In the genomic region with DNA sequence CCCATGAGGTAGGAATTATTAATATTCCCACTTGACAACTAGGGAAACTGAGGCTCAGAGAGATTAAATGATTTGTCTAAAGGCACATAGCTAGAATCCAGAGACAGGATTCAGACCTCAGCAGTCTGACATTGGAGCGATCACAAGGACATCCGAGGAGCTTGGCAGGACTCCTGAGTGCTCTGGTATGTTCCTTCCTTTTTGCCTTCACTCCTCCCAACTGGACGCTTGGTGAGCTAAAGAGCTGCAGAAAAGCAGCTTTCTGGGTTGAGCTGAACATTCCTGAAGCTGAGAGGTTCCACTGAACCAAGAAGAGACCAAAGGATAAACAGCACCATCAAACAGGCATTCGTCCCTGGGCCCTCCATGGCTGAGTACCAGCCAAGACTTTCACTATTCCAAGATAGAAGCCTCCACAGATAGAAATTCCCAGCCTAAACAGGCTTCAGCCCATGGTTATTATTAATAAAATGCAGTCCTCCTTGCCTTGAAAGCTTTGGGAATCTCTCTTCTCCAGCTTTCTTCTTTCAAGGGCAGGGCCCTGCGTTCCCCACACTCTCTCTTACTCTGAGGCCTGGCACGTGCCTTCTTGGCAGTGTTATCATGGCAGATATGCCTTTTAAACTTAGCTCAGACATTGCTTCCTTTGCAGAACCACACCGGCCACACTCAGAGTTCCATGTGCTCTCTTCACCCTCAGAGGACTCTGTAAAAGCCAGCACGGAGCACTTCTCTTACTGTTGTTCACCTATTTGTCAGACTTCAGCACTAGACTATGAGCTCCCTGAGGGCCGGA, we compare ENCODE assay signal across 14 cellular contexts.
DNase-seq lines count a peak whose midpoint lies in the region; ATAC-seq and TF ChIP-seq lines count a peak whose summit lies in the region.
"Had no signal": no experiment of that assay in that cellular context is flagged by ENCODE, and none has a peak within 500 bp of the region (broad histone marks: within the 10 kb centered on the region; RNA-seq: fewer than 3 reads in every experiment).

No MANE protein-coding gene starts in this region.

- peak overlapping the region; percentile 75 to 87 for H3K27ac Mint-ChIP-seq in natural killer cell treated with Interleukin-12 subunit alpha and Interleukin-12 subunit beta and Interleukin-15 and Interleukin-18, amount 100 ng/mL, for 72 hours
- H3K27ac Mint-ChIP-seq in natural killer cell (no peak overlapping the region), H9 (no peak overlapping the region)

- no peak overlapping the region for H3K23ac ChIP-seq in H9 (ENCODE audit: insufficient read length, low read depth, low read length)

- H3K18ac ChIP-seq in H9 (ENCODE audit: insufficient read length, low read depth, low read length): no peak overlapping the region

- no peaks in the 10 kb centered on the region for H3K36me3 ChIP-seq in ovary
- H3K36me3 ChIP-seq in aorta (ENCODE audit: control insufficient read depth in 1 of 2, insufficient read depth in 2 of 2, low read length in 1 of 2): no peaks in the 10 kb centered on the region

- no peak overlapping the region for H2AFZ ChIP-seq in H9 (ENCODE audit: low read length)

- H2AK5ac ChIP-seq in H9 (ENCODE audit: insufficient read length, low read length): no peak overlapping the region

- H3K4me1 Mint-ChIP-seq in natural killer cell treated with Interleukin-12 subunit alpha and Interleukin-12 subunit beta and Interleukin-15 and Interleukin-18, amount 100 ng/mL, for 72 hours (ENCODE audit: low read depth in 2 of 2): peaks cover 15 to 20% of the 10 kb centered on the region in 2 donors
- H3K4me1 Mint-ChIP-seq in natural killer cell (peaks cover 0 to 4% of the 10 kb centered on the region in 2 donors), H9 (peaks cover 6 to 8% of the 10 kb centered on the region in 2 experiments)

- H3K79me2 ChIP-seq in H9 (ENCODE audit: insufficient read depth, low read length): no peaks in the 10 kb centered on the region

- H4K91ac ChIP-seq in H9 (ENCODE audit: insufficient read length, low read depth, low read length): no peak overlapping the region

- H3K9ac ChIP-seq in H9 (ENCODE audit: extremely low read depth, insufficient read length, low read length): no peak overlapping the region

- H3K4me1 ChIP-seq in foreskin keratinocyte: peaks cover 12% of the 10 kb centered on the region
- H3K4me1 ChIP-seq in ovary (ENCODE audit: insufficient read depth): peaks cover 9% of the 10 kb centered on the region
- peaks cover 0 to 2% of the 10 kb centered on the region in 2 donors for H3K4me1 ChIP-seq in aorta (ENCODE audit: control insufficient read depth in 1 of 2, insufficient read depth in 2 of 2, low read length in 2 of 2)
- no peaks in the 10 kb centered on the region for H3K4me1 ChIP-seq in H9 (ENCODE audit: insufficient read depth, low read length)

- H3K23me2 ChIP-seq in H9 (ENCODE audit: insufficient read length, low read depth, low read length, poor library complexity, severe bottlenecking): no peaks in the 10 kb centered on the region

- no peak overlapping the region for H3K4me3 ChIP-seq in ovary
- no peak overlapping the region for H3K4me3 ChIP-seq in aorta (ENCODE audit: low read length in 2 of 2)

- H2BK20ac ChIP-seq in H9 (ENCODE audit: low read depth, low read length, poor library complexity, severe bottlenecking): no peak overlapping the region

- H3K79me1 ChIP-seq in H9 (ENCODE audit: insufficient read depth, low read depth, low read length, poor library complexity, severe bottlenecking): no peaks in the 10 kb centered on the region

- H2BK12ac ChIP-seq in H9 (ENCODE audit: insufficient read length, low read depth, low read length): no peak overlapping the region

- TF ChIP-seq POLR2A in ovary (IDR thresholded peaks at IDR 0.05): no peak

- H3K4me2 ChIP-seq in H9 (ENCODE audit: insufficient read depth, insufficient read length, low read length): no peak overlapping the region

- no peak for ATAC-seq in natural killer cell treated with Interleukin-12 subunit alpha and Interleukin-12 subunit beta and Interleukin-15 and Interleukin-18, amount 100 ng/mL, for 72 hours
- ATAC-seq in natural killer cell (no peak), foreskin keratinocyte (no peak), aorta (ENCODE audit: low FRiP score) (peak; percentile 82)

- H3K27me3 Mint-ChIP-seq in natural killer cell treated with Interleukin-12 subunit alpha and Interleukin-12 subunit beta and Interleukin-15 and Interleukin-18, amount 100 ng/mL, for 72 hours: peaks cover 0 to 2% of the 10 kb centered on the region in 2 donors
- peaks cover 0 to 8% of the 10 kb centered on the region in 2 donors for H3K27me3 Mint-ChIP-seq in natural killer cell (ENCODE audit: low read depth in 2 of 2)
- 0 out of 2 replicates have a peak, but pooled peaks cover 3% of the 10 kb centered on the region for H3K27me3 Mint-ChIP-seq in H9 (ENCODE audit: low read depth)

- no peak for TF ChIP-seq EP300 in ovary (IDR thresholded peaks at IDR 0.05)

- H3K9me3 ChIP-seq in ovary (no peaks in the 10 kb centered on the region), aorta (ENCODE audit: control insufficient read depth, low read length) (no peaks in the 10 kb centered on the region), H9 (ENCODE audit: control insufficient read depth, low read depth, low read length) (no peaks in the 10 kb centered on the region)

- peaks cover 5% of the 10 kb centered on the region for H3K36me3 Mint-ChIP-seq in natural killer cell treated with Interleukin-12 subunit alpha and Interleukin-12 subunit beta and Interleukin-15 and Interleukin-18, amount 100 ng/mL, for 72 hours
- H3K36me3 Mint-ChIP-seq in natural killer cell: peaks cover 10% of the 10 kb centered on the region
- peaks cover 5 to 11% (median 9%) of the 10 kb centered on the region in 3 experiments for H3K36me3 Mint-ChIP-seq in H9 (ENCODE audit: insufficient read depth in 1 of 3, low read depth in 3 of 3)

- no peak overlapping the region for H2BK5ac ChIP-seq in H9 (ENCODE audit: insufficient read length, low read length)

- no peak overlapping the region for H3K56ac ChIP-seq in H9 (ENCODE audit: insufficient read length, low read depth, low read length)

- no peak overlapping the region for H3K14ac ChIP-seq in H9 (ENCODE audit: insufficient read depth, low read length)

- no peak overlapping the region for H3K4ac ChIP-seq in H9 (ENCODE audit: low read depth, low read length)

- peaks cover 7% of the 10 kb centered on the region for H3K9me3 Mint-ChIP-seq in natural killer cell treated with Interleukin-12 subunit alpha and Interleukin-12 subunit beta and Interleukin-15 and Interleukin-18, amount 100 ng/mL, for 72 hours
- H3K9me3 Mint-ChIP-seq in natural killer cell: no peaks in the 10 kb centered on the region
- peaks cover 9 to 12% of the 10 kb centered on the region in 2 experiments for H3K9me3 Mint-ChIP-seq in H9

- H3T11ph ChIP-seq in H9 (ENCODE audit: low read length): no peak overlapping the region

- H3K4me3 Mint-ChIP-seq in natural killer cell treated with Interleukin-12 subunit alpha and Interleukin-12 subunit beta and Interleukin-15 and Interleukin-18, amount 100 ng/mL, for 72 hours: no peak overlapping the region
- H3K4me3 Mint-ChIP-seq in natural killer cell: no peak overlapping the region
- no peak overlapping the region for H3K4me3 Mint-ChIP-seq in H9

- DNase-seq in natural killer cell treated with Interleukin-12 subunit alpha and Interleukin-12 subunit beta and Interleukin-15 and Interleukin-18, amount 100 ng/mL, for 72 hours (ENCODE audit: low spot score): no peak
- no peak for DNase-seq in natural killer cell
- no peak for DNase-seq in foreskin keratinocyte
- peak; percentile 55 to 74 (median 69) for DNase-seq in ovary
- DNase-seq in aorta: peak in 1 of 2 donors; percentile 44
- DNase-seq in germinal center (ENCODE audit: low spot score): no peak
- no peak for DNase-seq in H9
- no peak for DNase-seq in RKO (ENCODE audit: low spot score)
- DNase-seq: ACHN; activated CD8-positive, alpha-beta memory T cell treated with anti-CD3 and anti-CD28 coated beads, Interleukin-2, amount 50 U/mL, for 48 hours; caudate nucleus; head of caudate nucleus; NCI-H2171 treated with DMSO at 0.1 percent for 48 hours; stimulated activated CD4-positive, alpha-beta T cell treated with anti-CD3 and anti-CD28 coated beads, Interleukin-4, amount 100 ng/mL, for 24 hours had no signal

- no peaks in the 10 kb centered on the region for H4K20me1 ChIP-seq in H9 (ENCODE audit: control insufficient read depth, insufficient read depth, insufficient read length)

- H2BK15ac ChIP-seq in H9 (ENCODE audit: low read depth, low read length): no peak overlapping the region

- H4K8ac ChIP-seq in H9 (replicated peaks; ENCODE audit: insufficient read length, low read depth, low read length): no peak overlapping the region

- H3K27ac ChIP-seq in foreskin keratinocyte (peak overlapping the region; percentile 81), ovary (peak overlapping the region in 1 of 2 donors; percentile 83), aorta (ENCODE audit: low read depth in 1 of 2, low read length in 2 of 2) (peak overlapping the region in 1 of 2 donors; percentile 51), H9 (ENCODE audit: insufficient read length, low read depth, low read length) (no peak overlapping the region)

- intact Hi-C loops in natural killer cell (cut with micrococcal nuclease) (no loop called here), ovary (cut with DNase I) (no loop called here), aorta (cut with DNase I) (no loop called here)

- H3K27me3 ChIP-seq in foreskin keratinocyte (no peaks in the 10 kb centered on the region), ovary (no peaks in the 10 kb centered on the region), aorta (ENCODE audit: control insufficient read depth in 1 of 2, insufficient read depth in 2 of 2, low read length in 1 of 2) (no peaks in the 10 kb centered on the region), H9 (ENCODE audit: insufficient read depth, low read length) (no peaks in the 10 kb centered on the region)

- WGBS in ovary, 3 donors: 23 to 30% (median 25%) methylated on average over 9 of the region's 9 CpGs
- WGBS in aorta, 2 donors: 16 to 21% methylated on average over 9 of the region's 9 CpGs
- WGBS in H9 (ENCODE audit: extremely low coverage, insufficient read length, low lambda C conversion rate): no CpG with 5 or more reads among the region's 9 CpGs

- H4K5ac ChIP-seq in H9 (ENCODE audit: insufficient read length, low read depth, low read length): no peak overlapping the region

- H2BK120ac ChIP-seq in H9 (ENCODE audit: low read depth, low read length, poor library complexity, severe bottlenecking): no peak overlapping the region

- no peak for TF ChIP-seq CTCF in natural killer cell (IDR thresholded peaks at IDR 0.05)
- no peak for TF ChIP-seq CTCF in foreskin keratinocyte (conservative IDR thresholded peaks at IDR 0.05)
- peak in 2 of 3 donors; percentile 34 to 45 for TF ChIP-seq CTCF in ovary (IDR thresholded peaks at IDR 0.05)
- TF ChIP-seq CTCF in H9 (conservative IDR thresholded peaks at IDR 0.05): no peak

Comparison
In these comparisons a context has a peak if more than half of its experiments do, and no peak if none do; other contexts are left out.
1. H3K27ac Mint-ChIP-seq: peak in natural killer cell treated with Interleukin-12 subunit alpha and Interleukin-12 subunit beta and Interleukin-15 and Interleukin-18, amount 100 ng/mL, for 72 hours (2 of 2); none in natural killer cell (0 of 2) and H9 (0 of 3).
2. DNase-seq: peak in ovary (5 of 5); none in natural killer cell treated with Interleukin-12 subunit alpha and Interleukin-12 subunit beta and Interleukin-15 and Interleukin-18, amount 100 ng/mL, for 72 hours (single experiment), natural killer cell (single experiment), foreskin keratinocyte (0 of 2), germinal center (single experiment), H9 (single experiment) and RKO (single experiment).
3. CTCF ChIP-seq: peak in ovary (2 of 3); none in natural killer cell (single experiment), foreskin keratinocyte (single experiment) and H9 (single experiment).